Comparison of ENCODE assay signal across 11 cellular contexts in the genomic region with DNA sequence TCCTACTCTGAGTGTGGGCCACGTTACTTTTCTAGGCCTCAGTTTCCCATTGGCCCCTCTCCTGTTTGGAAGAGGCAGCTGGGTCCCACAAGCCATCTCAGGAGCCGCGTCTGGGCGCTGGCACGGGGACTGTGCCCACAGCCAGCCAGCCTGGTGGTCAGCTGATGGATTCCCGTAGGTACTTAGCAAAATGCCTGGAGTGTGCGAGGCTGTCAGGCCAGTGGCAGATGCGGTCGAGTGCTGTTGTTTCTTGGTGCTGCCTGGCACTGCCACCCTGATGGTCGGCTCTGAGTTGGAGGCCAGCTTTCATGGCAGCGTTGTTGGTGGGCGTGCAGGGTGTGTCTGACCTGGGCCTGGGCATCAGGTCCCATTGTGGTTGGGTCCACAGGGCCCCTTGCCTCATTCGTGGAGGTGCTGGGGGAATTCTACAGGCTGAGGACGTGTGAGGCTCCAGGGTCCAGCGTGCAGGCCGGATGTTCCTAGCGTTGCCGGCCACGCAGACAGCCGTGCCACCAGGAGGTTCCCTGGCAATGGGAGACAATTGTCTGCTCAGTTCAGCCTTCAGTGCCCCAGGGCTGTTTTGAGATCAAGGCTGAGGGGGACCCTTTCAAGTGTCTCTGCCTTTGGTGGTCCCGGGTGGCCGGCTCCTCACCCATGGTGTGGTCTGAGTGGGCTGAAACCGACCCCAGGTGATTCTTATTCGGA. TPM values are rescaled to one million over a fixed set of nuclear protein-coding genes. Genes with fewer than 3 reads are reported as not detected.
DNase-seq lines count a peak whose midpoint lies in the region; ATAC-seq and TF ChIP-seq lines count a peak whose summit lies in the region.
"Had no signal": no experiment of that assay in that cellular context is flagged by ENCODE, and none has a peak within 500 bp of the region (broad histone marks: within the 10 kb centered on the region; RNA-seq: fewer than 3 reads in every experiment).

No MANE protein-coding gene starts in this region.

- H3K23ac ChIP-seq in mesenchymal stem cell (ENCODE audit: low read length in 2 of 2): peak overlapping the region in 1 of 2 experiments; percentile 46

- H3K4me2 ChIP-seq in mesenchymal stem cell (ENCODE audit: low read length, poor library complexity, severe bottlenecking): no peak overlapping the region

- TF ChIP-seq CTCF in colonic mucosa (IDR thresholded peaks at IDR 0.05) (no peak), lower lobe of right lung (IDR thresholded peaks at IDR 0.05) (no peak), foreskin fibroblast (IDR thresholded peaks at IDR 0.05; ENCODE audit: low read depth, low read length) (no peak)

- H3K4me3 Mint-ChIP-seq in activated T-cell treated with anti-CD3 and anti-CD28 coated beads, Interleukin-2, amount 50 U/mL, for 72 hours: no peak overlapping the region

- peak overlapping the region in 1 of 2 experiments; percentile 30 for H3K18ac ChIP-seq in mesenchymal stem cell (ENCODE audit: low read depth in 1 of 2, low read length in 2 of 2)

- H3K27me3 ChIP-seq in colonic mucosa: no peaks in the 10 kb centered on the region
- H3K27me3 ChIP-seq in lower lobe of right lung (ENCODE audit: low read depth): no peaks in the 10 kb centered on the region
- no peaks in the 10 kb centered on the region for H3K27me3 ChIP-seq in mesenchymal stem cell (ENCODE audit: control insufficient read depth in 1 of 2, insufficient read depth in 1 of 2, low read length in 2 of 2)

- H3K4me1 ChIP-seq in colonic mucosa (peaks cover 39% of the 10 kb centered on the region), lower lobe of right lung (peaks cover 87% of the 10 kb centered on the region), mesenchymal stem cell (ENCODE audit: control insufficient read depth, insufficient read depth, low read depth, low read length) (peaks cover 46% of the 10 kb centered on the region)

- ATAC-seq in activated T-cell treated with anti-CD3 and anti-CD28 coated beads, Interleukin-2, amount 50 U/mL, for 72 hours (replicated peaks in 1 of 2): no peak
- peak; percentile 23 to 58 for ATAC-seq in lower lobe of right lung

- no peak overlapping the region for H2AK5ac ChIP-seq in mesenchymal stem cell (ENCODE audit: low read length, severe bottlenecking)

- no peak overlapping the region for H4K8ac ChIP-seq in mesenchymal stem cell (ENCODE audit: low read length)

- no peak overlapping the region for H2BK120ac ChIP-seq in mesenchymal stem cell (ENCODE audit: low read depth, low read length)

- H3K9ac ChIP-seq in colonic mucosa (ENCODE audit: low read depth in 2 of 2, low read length in 2 of 2) (no peak overlapping the region), mesenchymal stem cell (ENCODE audit: low read length) (no peak overlapping the region)

- peaks cover 2% of the 10 kb centered on the region for H3K79me1 ChIP-seq in mesenchymal stem cell (replicated peaks; ENCODE audit: low read length, poor library complexity, severe bottlenecking)

- H3K9me3 ChIP-seq in colonic mucosa (no peaks in the 10 kb centered on the region), lower lobe of right lung (no peaks in the 10 kb centered on the region), mesenchymal stem cell (ENCODE audit: control insufficient read depth, low read length) (no peaks in the 10 kb centered on the region)

- H3K27ac Mint-ChIP-seq in activated T-cell treated with anti-CD3 and anti-CD28 coated beads, Interleukin-2, amount 50 U/mL, for 72 hours: peak overlapping the region; percentile 70

- no peaks in the 10 kb centered on the region for H3K9me3 Mint-ChIP-seq in activated T-cell treated with anti-CD3 and anti-CD28 coated beads, Interleukin-2, amount 50 U/mL, for 72 hours

- no peak for DNase-seq in activated T-cell treated with anti-CD3 and anti-CD28 coated beads, Interleukin-2, amount 50 U/mL, for 72 hours
- DNase-seq in activated T-cell treated with anti-CD3 and anti-CD28 coated beads for 4 hours (no peak), colonic mucosa (no peak), lower lobe of right lung (peak; percentile 44), foreskin fibroblast (no peak), mesenchymal stem cell (no peak), SHP77 (lab: John Stamatoyannopoulos, UW) (no peak)
- DNase-seq: cortex of kidney; MV-4-11; stimulated activated CD4-positive, alpha-beta T cell treated with anti-CD3 and anti-CD28 coated beads, Interleukin-2, amount 100 ng/mL, for 24 hours had no signal

- H3K14ac ChIP-seq in mesenchymal stem cell (ENCODE audit: low read length in 2 of 2): peak overlapping the region in 1 of 2 experiments; percentile 55

- intact Hi-C loops in colonic mucosa (cut with DNase I) (no loop called here), lower lobe of right lung (cut with DNase I) (no loop called here)

- no peak overlapping the region for H4K91ac ChIP-seq in mesenchymal stem cell (ENCODE audit: low read length)

- peak overlapping the region in 1 of 2 experiments; percentile 10 for H3K4ac ChIP-seq in mesenchymal stem cell (ENCODE audit: low read depth in 1 of 2, low read length in 2 of 2)

- H3K27me3 Mint-ChIP-seq in activated T-cell treated with anti-CD3 and anti-CD28 coated beads, Interleukin-2, amount 50 U/mL, for 72 hours (ENCODE audit: low read depth): no peaks in the 10 kb centered on the region

- no peak overlapping the region for H2BK15ac ChIP-seq in mesenchymal stem cell (ENCODE audit: low read depth, poor library complexity, severe bottlenecking)

- H2BK12ac ChIP-seq in mesenchymal stem cell (ENCODE audit: low read length in 2 of 2): no peak overlapping the region

- H3K4me3 ChIP-seq in colonic mucosa: no peak overlapping the region
- H3K4me3 ChIP-seq in lower lobe of right lung: no peak overlapping the region
- no peak overlapping the region for H3K4me3 ChIP-seq in foreskin fibroblast (ENCODE audit: low read depth in 1 of 2, low read length in 2 of 2)
- H3K4me3 ChIP-seq in mesenchymal stem cell (ENCODE audit: insufficient read depth in 1 of 2, low read depth in 1 of 2, low read length in 2 of 2): no peak overlapping the region

- WGBS in mesenchymal stem cell: 93% methylated on average over 24 of the region's 24 CpGs

- H3K36me3 ChIP-seq in colonic mucosa: no peaks in the 10 kb centered on the region
- no peaks in the 10 kb centered on the region for H3K36me3 ChIP-seq in lower lobe of right lung
- peaks cover 2 to 53% of the 10 kb centered on the region in 2 experiments for H3K36me3 ChIP-seq in mesenchymal stem cell (ENCODE audit: control insufficient read depth in 1 of 2, insufficient read depth in 2 of 2, low read depth in 1 of 2, low read length in 2 of 2)

- peaks cover 71% of the 10 kb centered on the region for H3K4me1 Mint-ChIP-seq in activated T-cell treated with anti-CD3 and anti-CD28 coated beads, Interleukin-2, amount 50 U/mL, for 72 hours (ENCODE audit: low read depth)

- H3K36me3 Mint-ChIP-seq in activated T-cell treated with anti-CD3 and anti-CD28 coated beads, Interleukin-2, amount 50 U/mL, for 72 hours (ENCODE audit: insufficient read depth in 2 of 2): peaks cover 2 to 13% of the 10 kb centered on the region in 2 donors

- no peak overlapping the region for H2BK5ac ChIP-seq in mesenchymal stem cell (ENCODE audit: low read depth, low read length, poor library complexity, severe bottlenecking)

- H3K27ac ChIP-seq in colonic mucosa (peak overlapping the region; percentile 40), lower lobe of right lung (peak overlapping the region; percentile 61), temporal lobe (ENCODE audit: low read depth, low read length) (peak overlapping the region; percentile 42), mesenchymal stem cell (ENCODE audit: low read length, poor library complexity, severe bottlenecking) (no peak overlapping the region)

- no peak overlapping the region for H2AFZ ChIP-seq in mesenchymal stem cell (ENCODE audit: low read depth, low read length)

RNA-seq across cellular contexts. Expression of gene SKI, which starts 20.9 kb away (rescaled TPM):
- 10 to 100 TPM; 28.5 to 32.3 TPM for total RNA-seq in activated T-cell treated with anti-CD3 and anti-CD28 coated beads, Interleukin-2, amount 50 U/mL, for 72 hours
- total RNA-seq in colonic mucosa: 10 to 100 TPM; 31.0 to 36.1 TPM
- 90.0 TPM for total RNA-seq in lower lobe of right lung
- total RNA-seq in temporal lobe: 26.1 TPM
- polyA plus RNA-seq in mesenchymal stem cell (2013, experiment 1 of 2): 43.3 TPM
- polyA plus RNA-seq in mesenchymal stem cell (2013, experiment 2 of 2): 44.2 TPM

RNA-seq across cellular contexts. Expression of gene FAAP20, which starts 54.4 kb away (rescaled TPM):
- total RNA-seq in activated T-cell treated with anti-CD3 and anti-CD28 coated beads, Interleukin-2, amount 50 U/mL, for 72 hours: 10 to 100 TPM; 74.6 to 80.4 TPM
- total RNA-seq in colonic mucosa (10 to 100 TPM; 29.9 to 53.7 TPM), lower lobe of right lung (50.9 TPM), temporal lobe (24.6 TPM)
- 84.5 TPM for polyA plus RNA-seq in mesenchymal stem cell (2013, experiment 1 of 2)
- polyA plus RNA-seq in mesenchymal stem cell (2013, experiment 2 of 2): 86.1 TPM

Comparison
In these comparisons a context has a peak if more than half of its experiments do, and no peak if none do; other contexts are left out.
1. ATAC-seq: peak in lower lobe of right lung (2 of 2); none in activated T-cell treated with anti-CD3 and anti-CD28 coated beads, Interleukin-2, amount 50 U/mL, for 72 hours (0 of 2).